10 cellular contexts compared by ENCODE assay signal in the genomic region with DNA sequence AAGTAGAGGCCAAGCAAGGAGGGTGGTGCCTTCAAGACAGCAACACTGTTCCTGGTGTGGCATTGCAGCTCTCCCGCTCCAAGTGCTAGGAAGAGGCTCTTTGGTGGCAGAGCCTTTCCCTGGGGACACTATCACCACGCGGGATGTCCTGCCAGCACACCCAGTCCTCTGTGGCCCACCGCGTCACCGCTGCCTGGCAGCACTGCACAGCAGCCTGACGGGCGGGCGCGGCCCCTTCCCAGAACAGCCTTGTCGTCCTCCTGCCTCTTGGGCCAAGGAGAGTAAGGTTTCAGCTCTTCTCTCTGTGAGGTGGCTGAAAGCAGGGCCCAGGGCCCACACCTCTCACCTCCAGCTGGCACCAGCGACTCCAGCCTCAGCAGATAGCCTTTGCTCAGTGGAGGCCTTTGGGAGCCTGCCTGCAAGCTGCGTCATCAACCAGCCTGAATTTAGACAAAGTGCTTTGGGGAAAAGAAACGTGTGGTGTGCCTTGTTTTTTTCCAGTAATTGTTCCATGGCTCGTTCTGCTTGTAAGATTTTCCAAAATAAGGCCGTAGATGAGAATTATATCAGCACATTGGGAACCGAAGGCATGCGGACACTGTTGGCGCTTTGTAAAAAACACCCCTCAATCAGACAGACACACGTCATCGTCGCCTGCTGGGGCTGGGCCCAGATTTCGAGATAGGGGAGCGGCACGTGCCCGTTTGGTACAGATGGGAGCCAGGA.
DNase-seq lines count a peak whose midpoint lies in the region; FAIRE-seq and TF ChIP-seq lines count a peak whose summit lies in the region.
"Had no signal": no experiment of that assay in that cellular context is flagged by ENCODE, and none has a peak within 500 bp of the region (broad histone marks: within the 10 kb centered on the region; RNA-seq: fewer than 3 reads in every experiment).

No MANE protein-coding gene starts in this region.

- no peaks in the 10 kb centered on the region for H3K27me3 Mint-ChIP-seq in type B pancreatic cell
- H3K27me3 Mint-ChIP-seq: naive thymus-derived CD4-positive, alpha-beta T cell; stimulated activated naive CD8-positive, alpha-beta T cell treated with anti-CD3 and anti-CD28 coated beads, Interleukin-15, Interleukin-2, amounts not matched to agents 100 ng/mL and 50 ng/mL, for 24 hours had no signal

- CTCF ChIA-PET in endothelial cell of umbilical vein (lab: Charles Lee), result interaction anchor here (0.7 kb wide), 1 partner anchor 243 kb away, joined by 3 read pairs; no protein-coding TSS in a partner anchor

- FAIRE-seq in endothelial cell of umbilical vein (lab: Jason Lieb, UNC), result no peak

- no peak for TF ChIP-seq POLR2A in Peyer's patch (IDR thresholded peaks at IDR 0.05)
- TF ChIP-seq POLR2A in endothelial cell of umbilical vein (IDR thresholded peaks at IDR 0.05; ENCODE audit: low read depth, low read length), result no peak

- peaks cover 0 to 29% (median 0%) of the 10 kb centered on the region in 4 donors for H3K4me1 ChIP-seq in Peyer's patch
- H3K4me1 ChIP-seq in endothelial cell of umbilical vein (ENCODE audit: control insufficient read depth, extremely low read depth, insufficient read depth, low read length), result no peaks in the 10 kb centered on the region
- peaks cover 2 to 12% of the 10 kb centered on the region in 2 donors for H3K4me1 ChIP-seq in mucosa of rectum (ENCODE audit: control insufficient read depth in 2 of 2, insufficient read depth in 2 of 2, low read length in 2 of 2)

- no peak overlapping the region for H3K9ac ChIP-seq in endothelial cell of umbilical vein (replicated peaks; ENCODE audit: extremely low read depth, insufficient read depth, low read length)
- H3K9ac ChIP-seq in mucosa of rectum (ENCODE audit: low read depth in 1 of 2, low read length in 2 of 2), result no peak overlapping the region

- no peaks in the 10 kb centered on the region for H3K9me3 Mint-ChIP-seq in type B pancreatic cell
- H3K9me3 Mint-ChIP-seq: stimulated activated naive CD8-positive, alpha-beta T cell treated with anti-CD3 and anti-CD28 coated beads, Interleukin-15, Interleukin-2, amounts not matched to agents 100 ng/mL and 50 ng/mL, for 24 hours had no signal

- H3K36me3 ChIP-seq in Peyer's patch (peaks cover 0 to 73% (median 0%) of the 10 kb centered on the region in 3 donors), endothelial cell of umbilical vein (ENCODE audit: control insufficient read depth in 2 of 2, extremely low read depth in 1 of 2, insufficient read depth in 2 of 2, low read length in 2 of 2) (peaks cover 38 to 48% of the 10 kb centered on the region in 2 experiments), mucosa of rectum (ENCODE audit: control insufficient read depth in 2 of 2, insufficient read depth in 2 of 2, low read length in 2 of 2) (peaks cover 52 to 60% of the 10 kb centered on the region in 2 donors)

- H2AFZ ChIP-seq in endothelial cell of umbilical vein (ENCODE audit: low read depth, low read length), result no peak overlapping the region

- H3K4me3 Mint-ChIP-seq in type B pancreatic cell, result no peak overlapping the region
- H3K4me3 Mint-ChIP-seq: naive thymus-derived CD4-positive, alpha-beta T cell; stimulated activated naive CD8-positive, alpha-beta T cell treated with anti-CD3 and anti-CD28 coated beads, Interleukin-15, Interleukin-2, amounts not matched to agents 100 ng/mL and 50 ng/mL, for 24 hours had no signal

- H3K79me2 ChIP-seq in endothelial cell of umbilical vein (ENCODE audit: control insufficient read depth, insufficient read depth, low read length), result no peaks in the 10 kb centered on the region

- no peaks in the 10 kb centered on the region for H4K20me1 ChIP-seq in endothelial cell of umbilical vein (replicated peaks; ENCODE audit: control insufficient read depth, extremely low read depth, insufficient read depth, low read length)

- H3K27me3 ChIP-seq in Peyer's patch, result no peaks in the 10 kb centered on the region
- H3K27me3 ChIP-seq in endothelial cell of umbilical vein (ENCODE audit: control insufficient read depth in 2 of 2, insufficient read depth in 2 of 2, low read length in 2 of 2), result no peaks in the 10 kb centered on the region
- H3K27me3 ChIP-seq in mucosa of rectum (ENCODE audit: control insufficient read depth in 2 of 2, insufficient read depth in 2 of 2, low read length in 2 of 2), result no peaks in the 10 kb centered on the region

- no peak overlapping the region for H3K4me3 ChIP-seq in Peyer's patch
- H3K4me3 ChIP-seq in endothelial cell of umbilical vein (replicated peaks in 1 of 3; ENCODE audit: insufficient read depth in 1 of 3, low read depth in 1 of 3, low read length in 3 of 3), result no peak overlapping the region
- no peak overlapping the region for H3K4me3 ChIP-seq in mucosa of rectum (ENCODE audit: low read length in 2 of 2)

- TF ChIP-seq CTCF in Peyer's patch (IDR thresholded peaks at IDR 0.05) (no peak), endothelial cell of umbilical vein (IDR thresholded peaks at IDR 0.05; ENCODE audit: extremely low read depth in 1 of 2, insufficient read depth in 1 of 2, low read depth in 1 of 2, low read length in 2 of 2) (no peak), type B pancreatic cell (conservative IDR thresholded peaks at IDR 0.05) (no peak)

- intact Hi-C loops in endothelial cell of umbilical vein (cut with micrococcal nuclease), result no loop called here

- no TSS peak for BruUV-seq in endothelial cell of umbilical vein (replicated peaks; lab: Mats Ljungman, UMichigan)

- dilution Hi-C loops in endothelial cell of umbilical vein (cut with MboI; ENCODE audit: extremely low pct_ligation_motif_present, low sequenced_read_pairs), result no loop called here

- H3K27ac Mint-ChIP-seq in type B pancreatic cell, result no peak overlapping the region
- H3K27ac Mint-ChIP-seq: stimulated activated naive CD8-positive, alpha-beta T cell treated with anti-CD3 and anti-CD28 coated beads, Interleukin-15, Interleukin-2, amounts not matched to agents 100 ng/mL and 50 ng/mL, for 24 hours had no signal

- H3K4me1 Mint-ChIP-seq in type B pancreatic cell (ENCODE audit: unreplicated experiment), result peaks cover 21% of the 10 kb centered on the region

- H3K27ac ChIP-seq in Peyer's patch (peak overlapping the region; percentile 8 to 58 (median 48)), endothelial cell of umbilical vein (ENCODE audit: insufficient read depth, low read depth, low read length) (no peak overlapping the region), mucosa of rectum (ENCODE audit: low read depth in 2 of 2, low read length in 2 of 2) (peak overlapping the region; percentile 53 to 56)

- H3K9me3 ChIP-seq in Peyer's patch (no peaks in the 10 kb centered on the region), endothelial cell of umbilical vein (replicated peaks; ENCODE audit: control insufficient read depth, insufficient read depth, low read length) (no peaks in the 10 kb centered on the region), mucosa of rectum (ENCODE audit: control insufficient read depth in 2 of 2, low read length in 2 of 2) (no peaks in the 10 kb centered on the region)

- no peak overlapping the region for H3K4me2 ChIP-seq in endothelial cell of umbilical vein (ENCODE audit: insufficient read depth, low read length)

- DNase-seq in Peyer's patch (peak in 1 of 3 donors; percentile 50), endothelial cell of umbilical vein (ENCODE audit: low read depth, low spot score) (no peak), type B pancreatic cell (ENCODE audit: extremely low spot score, unreplicated experiment) (peak; percentile 64), NCI-H1105 (lab: John Stamatoyannopoulos, UW) (no peak), NCI-H2081 treated with DMSO at 0.1 percent for 48 hours (lab: John Stamatoyannopoulos, UW) (no peak), NCI-H2227 treated with DMSO at 0.1 percent for 48 hours (lab: John Stamatoyannopoulos, UW) (no peak)
- DNase-seq: dermis blood vessel endothelial cell; naive thymus-derived CD4-positive, alpha-beta T cell had no signal

- H3K9me1 ChIP-seq in endothelial cell of umbilical vein (replicated peaks; ENCODE audit: control insufficient read depth, extremely low read depth, insufficient read depth, low read length), result no peaks in the 10 kb centered on the region

- POLR2A ChIA-PET in endothelial cell of umbilical vein (lab: Charles Lee), result no interaction called here

- H3K36me3 Mint-ChIP-seq in type B pancreatic cell, result peaks cover 48% of the 10 kb centered on the region

TF ChIP-seq in endothelial cell of umbilical vein, 7 proteins besides CTCF, POLR2A, EP300 and RAD21:
- TF ChIP-seq FOS (IDR thresholded peaks at IDR 0.05; ENCODE audit: borderline replicate concordance, insufficient read depth, low read length), result no peak
- TF ChIP-seq GATA2 (IDR thresholded peaks at IDR 0.05; ENCODE audit: insufficient read depth, insufficient read length, low read depth, low read length), result no peak
- no peak for TF ChIP-seq JUN (IDR thresholded peaks at IDR 0.05; ENCODE audit: borderline replicate concordance, insufficient read depth, insufficient read length, low read depth)
- no peak for TF ChIP-seq MYC (IDR thresholded peaks at IDR 0.05; ENCODE audit: low read depth, low read length)
- peak; percentile 9 for TF ChIP-seq POLR2AphosphoS5 (IDR thresholded peaks at IDR 0.05; ENCODE audit: insufficient read depth, low read depth, low read length)
- TF ChIP-seq, protein P1, sequence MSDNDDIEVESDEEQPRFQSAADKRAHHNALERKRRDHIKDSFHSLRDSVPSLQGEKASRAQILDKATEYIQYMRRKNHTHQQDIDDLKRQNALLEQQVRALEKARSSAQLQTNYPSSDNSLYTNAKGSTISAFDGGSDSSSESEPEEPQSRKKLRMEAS (IDR thresholded peaks at IDR 0.05; ENCODE audit: insufficient read depth, insufficient read length), result no peak
